38 cellular contexts compared by ENCODE assay signal in genomic region chrX:2984342-2984741, GRCh38. TPM values are rescaled to one million over a fixed set of nuclear protein-coding genes. Genes with fewer than 3 reads are reported as not detected.
"Had no signal": no experiment of that assay in that cellular context is flagged by ENCODE, and none has a peak within 500 bp of the region (broad histone marks: within the 10 kb centered on the region; RNA-seq: fewer than 3 reads in every experiment).

No MANE protein-coding gene starts in this region.

- H3K4me1 ChIP-seq: esophagus muscularis mucosa, foreskin keratinocyte, gastroesophageal sphincter, heart left ventricle, psoas muscle, sigmoid colon, stomach, thyroid gland, vagina had no signal

- H3K9me3 ChIP-seq: esophagus muscularis mucosa, gastroesophageal sphincter, heart left ventricle, mucosa of descending colon, psoas muscle, sigmoid colon, thyroid gland, vagina had no signal

- H3K4me3 ChIP-seq: dorsolateral prefrontal cortex, esophagus muscularis mucosa, gastroesophageal sphincter, heart left ventricle, hepatocyte, lung, mucosa of descending colon, psoas muscle, sigmoid colon, stomach, thyroid gland, vagina had no signal

- ATAC-seq: foreskin keratinocyte; gastroesophageal sphincter; heart left ventricle; left lobe of liver; mucosa of descending colon; natural killer cell treated with Interleukin-12 subunit alpha and Interleukin-12 subunit beta and Interleukin-15 and Interleukin-18, amount 100 ng/mL, for 72 hours; psoas muscle; right cardiac atrium; stimulated activated effector memory CD8-positive, alpha-beta T cell treated with anti-CD3 and anti-CD28 coated beads, Interleukin-12 subunit alpha, Interleukin-12 subunit beta, amount 100 ng/mL, for 72 hours had no signal

- H3K79me2 ChIP-seq: hepatocyte had no signal

- H3K27me3 ChIP-seq: esophagus muscularis mucosa, foreskin keratinocyte, gastroesophageal sphincter, heart left ventricle, hepatocyte, sigmoid colon, stomach, thyroid gland, vagina had no signal

- H3K27ac ChIP-seq: dorsolateral prefrontal cortex, esophagus muscularis mucosa, foreskin keratinocyte, gastroesophageal sphincter, heart left ventricle, hepatocyte, psoas muscle, sigmoid colon, stomach, thyroid gland, vagina had no signal

- H3K4me2 ChIP-seq: hepatocyte had no signal

- DNase-seq: cortex of kidney; dorsolateral prefrontal cortex; effector CD8-positive, alpha-beta T cell; foreskin keratinocyte; heart left ventricle; kidney; mucosa of descending colon; naive B cell; psoas muscle; right cardiac atrium; sigmoid colon; stimulated activated CD4-positive, alpha-beta T cell treated with anti-CD3 and anti-CD28 coated beads, Interleukin-2, amount 100 ng/mL, for 24 hours; stimulated activated CD4-positive, alpha-beta T cell treated with anti-CD3 and anti-CD28 coated beads, Interleukin-4, amount 100 ng/mL, for 24 hours; stimulated activated naive CD4-positive, alpha-beta T cell treated with Interleukin-2 at 50 U/mL for 16 hours; stomach; thyroid gland; trophoblast cell had no signal

- H3K4me3 Mint-ChIP-seq: memory B cell; mesothelial cell of epicardium; naive B cell; natural killer cell treated with Interleukin-12 subunit alpha and Interleukin-12 subunit beta and Interleukin-15 and Interleukin-18, amount 100 ng/mL, for 72 hours; neural crest cell; stimulated activated effector memory CD8-positive, alpha-beta T cell treated with anti-CD3 and anti-CD28 coated beads, Interleukin-12 subunit alpha, Interleukin-12 subunit beta, amount 100 ng/mL, for 72 hours had no signal

- H3K36me3 ChIP-seq: esophagus muscularis mucosa, gastroesophageal sphincter, heart left ventricle, sigmoid colon, stomach, thyroid gland, vagina had no signal

- H3K4me1 Mint-ChIP-seq: memory B cell; naive B cell; neural crest cell; stimulated activated effector memory CD8-positive, alpha-beta T cell treated with anti-CD3 and anti-CD28 coated beads, Interleukin-12 subunit alpha, Interleukin-12 subunit beta, amount 100 ng/mL, for 72 hours had no signal

- H3K27ac Mint-ChIP-seq: memory B cell; mesothelial cell of epicardium; natural killer cell treated with Interleukin-12 subunit alpha and Interleukin-12 subunit beta and Interleukin-15 and Interleukin-18, amount 100 ng/mL, for 72 hours; stimulated activated effector memory CD8-positive, alpha-beta T cell treated with anti-CD3 and anti-CD28 coated beads, Interleukin-12 subunit alpha, Interleukin-12 subunit beta, amount 100 ng/mL, for 72 hours had no signal

- H3K9me3 Mint-ChIP-seq: natural killer cell treated with Interleukin-12 subunit alpha and Interleukin-12 subunit beta and Interleukin-15 and Interleukin-18, amount 100 ng/mL, for 72 hours; stimulated activated effector memory CD8-positive, alpha-beta T cell treated with anti-CD3 and anti-CD28 coated beads, Interleukin-12 subunit alpha, Interleukin-12 subunit beta, amount 100 ng/mL, for 72 hours had no signal

- H2AFZ ChIP-seq: hepatocyte had no signal

- H3K36me3 Mint-ChIP-seq: memory B cell; natural killer cell treated with Interleukin-12 subunit alpha and Interleukin-12 subunit beta and Interleukin-15 and Interleukin-18, amount 100 ng/mL, for 72 hours; stimulated activated effector memory CD8-positive, alpha-beta T cell treated with anti-CD3 and anti-CD28 coated beads, Interleukin-12 subunit alpha, Interleukin-12 subunit beta, amount 100 ng/mL, for 72 hours had no signal

RNA-seq across cellular contexts. Expression of gene ARSH, which starts 22.0 kb away (rescaled TPM):
- total RNA-seq: endothelial cell of umbilical vein; epithelial cell of proximal tubule; esophagus muscularis mucosa; fibroblast of lung; foreskin keratinocyte; heart left ventricle; hepatocyte; kidney; left lobe of liver; liver; lung; mucosa of descending colon; natural killer cell treated with Interleukin-12 subunit alpha and Interleukin-12 subunit beta and Interleukin-15 and Interleukin-18, amount 100 ng/mL, for 72 hours; neural crest cell; psoas muscle; renal cortical epithelial cell; right cardiac atrium; sigmoid colon; skeletal muscle tissue; stomach; subcutaneous adipose tissue; temporal lobe; vagina had no signal
- polyA plus RNA-seq: endothelial cell of umbilical vein, fibroblast of lung, foreskin keratinocyte, heart left ventricle, hepatocyte, liver, psoas muscle, right cardiac atrium, sigmoid colon had no signal

RNA-seq across cellular contexts. Expression of gene ARSF, which starts 56.9 kb away (rescaled TPM):
- total RNA-seq: endothelial cell of umbilical vein; epithelial cell of proximal tubule; foreskin keratinocyte; heart left ventricle; kidney; natural killer cell treated with Interleukin-12 subunit alpha and Interleukin-12 subunit beta and Interleukin-15 and Interleukin-18, amount 100 ng/mL, for 72 hours; osteoblast; psoas muscle; renal cortical epithelial cell; right cardiac atrium; skeletal muscle tissue; stomach; subcutaneous adipose tissue; thyroid gland; ureter had no signal
- polyA plus RNA-seq: endothelial cell of umbilical vein, fibroblast of lung, foreskin keratinocyte, heart left ventricle, lung, right cardiac atrium, sigmoid colon had no signal
